In the genomic region with DNA sequence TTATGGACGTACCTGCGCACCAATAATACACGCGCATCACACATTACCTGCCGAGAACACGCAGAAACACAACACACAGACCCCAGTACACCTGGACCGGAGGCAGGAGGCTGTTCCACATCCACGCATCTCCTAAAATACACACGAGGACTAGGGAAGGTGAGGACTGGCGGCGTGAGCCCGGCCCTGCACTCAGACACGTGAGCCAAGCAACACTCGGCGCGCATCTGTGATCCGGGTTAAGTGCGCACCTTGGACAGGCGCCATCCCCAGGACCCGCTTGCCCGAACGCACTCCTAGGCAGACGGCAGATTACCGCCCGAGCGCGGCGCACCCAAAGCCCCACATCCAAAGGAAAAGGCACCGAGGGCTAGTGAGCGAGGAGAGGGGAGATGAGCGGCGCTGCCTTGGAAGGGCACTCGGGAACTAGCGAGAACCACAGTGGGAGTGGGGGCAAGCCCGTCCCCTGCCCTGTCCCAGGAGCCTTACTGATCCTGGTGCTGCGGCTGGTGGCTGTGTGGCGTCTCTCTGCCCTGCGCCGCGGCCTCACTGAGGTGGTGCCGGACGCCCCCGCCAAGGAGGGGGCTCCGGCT, we compare ENCODE assay signal across 1 cellular context.
TF ChIP-seq lines count a peak whose summit lies in the region.

No MANE protein-coding gene starts in this region.

TF ChIP-seq in Ishikawa, 13 proteins besides CTCF, POLR2A, EP300 and RAD21 (continued from another document):
- TF ChIP-seq, protein P1, sequence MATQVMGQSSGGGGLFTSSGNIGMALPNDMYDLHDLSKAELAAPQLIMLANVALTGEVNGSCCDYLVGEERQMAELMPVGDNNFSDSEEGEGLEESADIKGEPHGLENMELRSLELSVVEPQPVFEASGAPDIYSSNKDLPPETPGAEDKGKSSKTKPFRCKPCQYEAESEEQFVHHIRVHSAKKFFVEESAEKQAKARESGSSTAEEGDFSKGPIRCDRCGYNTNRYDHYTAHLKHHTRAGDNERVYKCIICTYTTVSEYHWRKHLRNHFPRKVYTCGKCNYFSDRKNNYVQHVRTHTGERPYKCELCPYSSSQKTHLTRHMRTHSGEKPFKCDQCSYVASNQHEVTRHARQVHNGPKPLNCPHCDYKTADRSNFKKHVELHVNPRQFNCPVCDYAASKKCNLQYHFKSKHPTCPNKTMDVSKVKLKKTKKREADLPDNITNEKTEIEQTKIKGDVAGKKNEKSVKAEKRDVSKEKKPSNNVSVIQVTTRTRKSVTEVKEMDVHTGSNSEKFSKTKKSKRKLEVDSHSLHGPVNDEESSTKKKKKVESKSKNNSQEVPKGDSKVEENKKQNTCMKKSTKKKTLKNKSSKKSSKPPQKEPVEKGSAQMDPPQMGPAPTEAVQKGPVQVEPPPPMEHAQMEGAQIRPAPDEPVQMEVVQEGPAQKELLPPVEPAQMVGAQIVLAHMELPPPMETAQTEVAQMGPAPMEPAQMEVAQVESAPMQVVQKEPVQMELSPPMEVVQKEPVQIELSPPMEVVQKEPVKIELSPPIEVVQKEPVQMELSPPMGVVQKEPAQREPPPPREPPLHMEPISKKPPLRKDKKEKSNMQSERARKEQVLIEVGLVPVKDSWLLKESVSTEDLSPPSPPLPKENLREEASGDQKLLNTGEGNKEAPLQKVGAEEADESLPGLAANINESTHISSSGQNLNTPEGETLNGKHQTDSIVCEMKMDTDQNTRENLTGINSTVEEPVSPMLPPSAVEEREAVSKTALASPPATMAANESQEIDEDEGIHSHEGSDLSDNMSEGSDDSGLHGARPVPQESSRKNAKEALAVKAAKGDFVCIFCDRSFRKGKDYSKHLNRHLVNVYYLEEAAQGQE (IDR thresholded peaks at IDR 0.05; ENCODE audit: low read depth) = no peak; the same call in 1 of the 2 replicates
